In genomic region chr7:124033093-124033806, GRCh38 we compare ENCODE assay signal across 8 cellular contexts. TPM values are rescaled to one million over a fixed set of nuclear protein-coding genes. Genes with fewer than 3 reads are reported as not detected.
DNase-seq lines count a peak whose midpoint lies in the region; ATAC-seq and TF ChIP-seq lines count a peak whose summit lies in the region.

No MANE protein-coding gene starts in this region.

- H3K9me2 ChIP-seq in SK-N-SH: 0 out of 2 replicates have a peak, but pooled peaks cover 3% of the 10 kb centered on the region

- H3K14ac ChIP-seq in trophoblast cell (ENCODE audit: low read length): no peak overlapping the region

- H3K4me1 ChIP-seq in SK-N-SH (ENCODE audit: control insufficient read depth in 1 of 2, insufficient read depth in 2 of 2, low read depth in 1 of 2, low read length in 1 of 2) (peaks cover 4 to 26% of the 10 kb centered on the region in 2 experiments; a peak in 3 of 4 replicates), trophoblast cell (ENCODE audit: control insufficient read depth in 1 of 2, insufficient read depth in 2 of 2, low read length in 2 of 2) (peaks cover 3 to 14% of the 10 kb centered on the region in 2 experiments)

- no peak overlapping the region for H3K23ac ChIP-seq in trophoblast cell (ENCODE audit: low read length)

- intact Hi-C loops in Right ventricle myocardium superior (cut with DNase I): no loop called here
- intact Hi-C loops in activated T-helper 2 cell treated with anti-CD3 and anti-CD28 coated beads, Interferon-gamma antibody, Interleukin-2, Interleukin-4, amounts not matched to agents 10 μg/mL and 5 μg/mL and 100 μg/mL, durations not matched to agents 14 hours and 24 hours and 36 hours (cut with micrococcal nuclease): no loop called here

- POLR2A ChIA-PET in SK-N-SH (lab: Yijun Ruan, JAX): interaction anchor here (0.6 to 4.3 kb wide), 11 partner anchors 10 to 476 kb away, joined by 3 to 84 read pairs (median 3); partner anchors contain the start of genes NDUFA5 and WASL

- 5% methylated on average over 26 of the region's 71 CpGs for WGBS in SK-N-SH (ENCODE audit: low lambda C conversion rate)
- WGBS in trophoblast cell (ENCODE audit: extremely low coverage, insufficient coverage, insufficient read length): no CpG with 5 or more reads among the region's 71 CpGs

- TF ChIP-seq CTCF in SK-N-SH (IDR thresholded peaks at IDR 0.05): no peak

- DNase-seq in NCI-H748 (lab: John Stamatoyannopoulos, UW; ENCODE audit: unreplicated experiment) (peak; percentile 63), NCI-H748 treated with DMSO at 0.1 percent for 48 hours (lab: John Stamatoyannopoulos, UW) (no peak), SK-N-SH (peak; percentile 85), Right ventricle myocardium superior (peak; percentile 54), trophoblast cell (peak in 1 of 2 donors; percentile 17), UCSD-AML1 (lab: John Stamatoyannopoulos, UW; ENCODE audit: unreplicated experiment) (no peak), middle frontal gyrus (ENCODE audit: extremely low spot score, low spot score) (no peak)
- DNase-seq in activated T-helper 2 cell treated with anti-CD3 and anti-CD28 coated beads, Interferon-gamma antibody, Interleukin-2, Interleukin-4, amounts not matched to agents 10 μg/mL and 5 μg/mL and 100 μg/mL, durations not matched to agents 14 hours and 24 hours and 36 hours (ENCODE audit: low spot score): no peak

- no peak overlapping the region for H2AK5ac ChIP-seq in trophoblast cell (ENCODE audit: low read length)

- H3K36me3 Mint-ChIP-seq in activated T-helper 2 cell treated with anti-CD3 and anti-CD28 coated beads, Interferon-gamma antibody, Interleukin-2, Interleukin-4, amounts not matched to agents 10 μg/mL and 5 μg/mL and 100 μg/mL, durations not matched to agents 14 hours and 24 hours and 36 hours (ENCODE audit: low read depth): no peaks in the 10 kb centered on the region

- H3K36me3 ChIP-seq in SK-N-SH (replicated peaks in 1 of 2; ENCODE audit: control insufficient read depth in 1 of 2, insufficient read depth in 2 of 2, low read length in 1 of 2) (no peaks in the 10 kb centered on the region), trophoblast cell (ENCODE audit: control insufficient read depth in 1 of 2, insufficient read depth in 2 of 2, low read length in 2 of 2) (no peaks in the 10 kb centered on the region)

- H2BK5ac ChIP-seq in trophoblast cell (ENCODE audit: low read depth, low read length, poor library complexity): no peak overlapping the region

- H3K27me3 Mint-ChIP-seq in activated T-helper 2 cell treated with anti-CD3 and anti-CD28 coated beads, Interferon-gamma antibody, Interleukin-2, Interleukin-4, amounts not matched to agents 10 μg/mL and 5 μg/mL and 100 μg/mL, durations not matched to agents 14 hours and 24 hours and 36 hours (ENCODE audit: low read depth): peaks cover 51% of the 10 kb centered on the region

- no peak overlapping the region for H4K12ac ChIP-seq in trophoblast cell (ENCODE audit: low read depth, low read length)

- peaks cover 43% of the 10 kb centered on the region for H3K27me3 ChIP-seq in SK-N-SH (ENCODE audit: insufficient read depth)
- H3K27me3 ChIP-seq in trophoblast cell (ENCODE audit: insufficient read depth, low read length): peaks cover 13% of the 10 kb centered on the region

- H4K8ac ChIP-seq in trophoblast cell (ENCODE audit: low read depth, low read length): no peak overlapping the region

- no peak overlapping the region for H3K9ac ChIP-seq in SK-N-SH
- H3K9ac ChIP-seq in trophoblast cell (ENCODE audit: low read length): no peak overlapping the region

- H3K4me1 Mint-ChIP-seq in activated T-helper 2 cell treated with anti-CD3 and anti-CD28 coated beads, Interferon-gamma antibody, Interleukin-2, Interleukin-4, amounts not matched to agents 10 μg/mL and 5 μg/mL and 100 μg/mL, durations not matched to agents 14 hours and 24 hours and 36 hours (ENCODE audit: low read depth): peaks cover 4% of the 10 kb centered on the region

- no peak overlapping the region for H2AFZ ChIP-seq in SK-N-SH (ENCODE audit: low read depth)
- H2AFZ ChIP-seq in trophoblast cell (ENCODE audit: insufficient read depth, low read length, poor library complexity): peak overlapping the region; percentile 3

- no peak overlapping the region for H4K91ac ChIP-seq in trophoblast cell (ENCODE audit: low read depth, low read length)

- no peak for TF ChIP-seq EP300 in SK-N-SH (IDR thresholded peaks at IDR 0.05; ENCODE audit: borderline replicate concordance in 1 of 2, low read depth in 1 of 2, low read length in 1 of 2)

- no peaks in the 10 kb centered on the region for H3K9me3 Mint-ChIP-seq in activated T-helper 2 cell treated with anti-CD3 and anti-CD28 coated beads, Interferon-gamma antibody, Interleukin-2, Interleukin-4, amounts not matched to agents 10 μg/mL and 5 μg/mL and 100 μg/mL, durations not matched to agents 14 hours and 24 hours and 36 hours

- CTCF ChIA-PET in SK-N-SH (lab: Yijun Ruan, JAX): interaction anchor here (0.6 to 4.0 kb wide), 10 partner anchors 10 to 751 kb away, joined by 3 to 27 read pairs (median 4); no protein-coding TSS in a partner anchor

- no peak overlapping the region for H2BK12ac ChIP-seq in trophoblast cell (ENCODE audit: low read length)

- no peaks in the 10 kb centered on the region for H3K79me2 ChIP-seq in SK-N-SH (ENCODE audit: insufficient read depth)
- H3K79me2 ChIP-seq in trophoblast cell (ENCODE audit: control insufficient read depth, insufficient read depth, low read length, poor library complexity): no peaks in the 10 kb centered on the region

- no peaks in the 10 kb centered on the region for H3K79me1 ChIP-seq in trophoblast cell (ENCODE audit: low read length)

- H4K20me1 ChIP-seq in SK-N-SH (ENCODE audit: insufficient read depth): no peaks in the 10 kb centered on the region

- H3K27ac ChIP-seq in SK-N-SH (ENCODE audit: low read depth in 2 of 2, low read length in 1 of 2) (peak overlapping the region in 1 of 2 experiments; percentile 90; a peak in 2 of 4 replicates), trophoblast cell (ENCODE audit: low read depth, low read length) (no peak overlapping the region)

- H3K4me3 Mint-ChIP-seq in activated T-helper 2 cell treated with anti-CD3 and anti-CD28 coated beads, Interferon-gamma antibody, Interleukin-2, Interleukin-4, amounts not matched to agents 10 μg/mL and 5 μg/mL and 100 μg/mL, durations not matched to agents 14 hours and 24 hours and 36 hours (ENCODE audit: low read depth): no peak overlapping the region

- no peak; the same call in 1 of the 2 replicates for TF ChIP-seq RAD21 in SK-N-SH (IDR thresholded peaks at IDR 0.05; ENCODE audit: low read length)

- H3K27ac Mint-ChIP-seq in activated T-helper 2 cell treated with anti-CD3 and anti-CD28 coated beads, Interferon-gamma antibody, Interleukin-2, Interleukin-4, amounts not matched to agents 10 μg/mL and 5 μg/mL and 100 μg/mL, durations not matched to agents 14 hours and 24 hours and 36 hours: no peak overlapping the region

- no peak overlapping the region for H3K4ac ChIP-seq in trophoblast cell (ENCODE audit: low read depth, low read length)

- no peak overlapping the region for H2BK120ac ChIP-seq in trophoblast cell (ENCODE audit: insufficient read depth, low read length, poor library complexity)

- H3K18ac ChIP-seq in trophoblast cell (ENCODE audit: low read length): no peak overlapping the region

- H3F3A ChIP-seq in SK-N-SH (replicated peaks; ENCODE audit: insufficient read depth): no peaks in the 10 kb centered on the region

- peak; percentile 90 for ATAC-seq in Right ventricle myocardium superior (ENCODE audit: poor library complexity)

- H3K4me2 ChIP-seq in SK-N-SH (peak overlapping the region; percentile 64), trophoblast cell (ENCODE audit: low read length) (peak overlapping the region; percentile 83)

- H3K4me3 ChIP-seq in SK-N-SH (ENCODE audit: low read depth in 2 of 2, low read length in 1 of 2): peak overlapping the region; percentile 43 to 66
- peak overlapping the region; percentile 76 for H3K4me3 ChIP-seq in trophoblast cell (ENCODE audit: low read depth, low read length)

- no peaks in the 10 kb centered on the region for H3K9me3 ChIP-seq in SK-N-SH
- H3K9me3 ChIP-seq in trophoblast cell (ENCODE audit: insufficient read depth, low read depth, low read length): no peaks in the 10 kb centered on the region

TF ChIP-seq in SK-N-SH, 30 proteins besides CTCF, POLR2A, EP300 and RAD21 (continues in another document):
- TF ChIP-seq GATA2 (CRISPR knock-in tag; IDR thresholded peaks at IDR 0.05) (peak; percentile 50), FOXJ3 (CRISPR knock-in tag; IDR thresholded peaks at IDR 0.05) (0 out of 2 replicates have a peak, but pooled peaks have one; percentile 35), RCOR1 (IDR thresholded peaks at IDR 0.05; ENCODE audit: low read length) (0 out of 2 replicates have a peak, but pooled peaks have one; percentile 73), EZH2phosphoT487 (IDR thresholded peaks at IDR 0.05; ENCODE audit: borderline replicate concordance, low read depth) (peak; percentile 55; the same call in 1 of the 2 replicates), POLR2AphosphoS5 (IDR thresholded peaks at IDR 0.05; ENCODE audit: low read depth, low read length) (no peak), ZBTB33 (IDR thresholded peaks at IDR 0.05; ENCODE audit: borderline replicate concordance, low read depth) (no peak)
- TF ChIP-seq, protein P1, sequence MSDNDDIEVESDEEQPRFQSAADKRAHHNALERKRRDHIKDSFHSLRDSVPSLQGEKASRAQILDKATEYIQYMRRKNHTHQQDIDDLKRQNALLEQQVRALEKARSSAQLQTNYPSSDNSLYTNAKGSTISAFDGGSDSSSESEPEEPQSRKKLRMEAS (IDR thresholded peaks at IDR 0.05; ENCODE audit: low read depth): no peak

RNA-seq across cellular contexts. Expression of gene TMEM229A, which starts 0.4 kb away (rescaled TPM):
- 0.35 and 0.88 TPM in 2 replicates for polyA plus RNA-seq in SK-N-SH (2012; rRNA removed)
- 0.93 and 1.5 TPM in 2 replicates for polyA plus RNA-seq in SK-N-SH (2012; cell fraction: cytosol; rRNA removed)
- 0.17 and 0.32 TPM in 2 replicates for polyA plus RNA-seq in SK-N-SH (2012; cell fraction: nucleus; rRNA removed)
- not detected for total RNA-seq in Right ventricle myocardium superior
- polyA plus RNA-seq in trophoblast cell (2013): 0.21 and 0.26 TPM in 2 replicates
- total RNA-seq in activated T-helper 2 cell treated with anti-CD3 and anti-CD28 coated beads, Interferon-gamma antibody, Interleukin-2, Interleukin-4, amounts not matched to agents 10 μg/mL and 5 μg/mL and 100 μg/mL, durations not matched to agents 14 hours and 24 hours and 36 hours: not detected in 2 replicates

Comparison
In these comparisons a context has a peak if more than half of its experiments do, and no peak if none do; other contexts are left out.
1. DNase-seq: peak in NCI-H748 (single experiment), SK-N-SH (single experiment) and Right ventricle myocardium superior (single experiment); none in NCI-H748 treated with DMSO at 0.1 percent for 48 hours (single experiment), UCSD-AML1 (single experiment), activated T-helper 2 cell treated with anti-CD3 and anti-CD28 coated beads, Interferon-gamma antibody, Interleukin-2, Interleukin-4, amounts not matched to agents 10 μg/mL and 5 μg/mL and 100 μg/mL, durations not matched to agents 14 hours and 24 hours and 36 hours (single experiment) and middle frontal gyrus (single experiment).